ENCODE assay signal across 1 cellular context in the genomic region with DNA sequence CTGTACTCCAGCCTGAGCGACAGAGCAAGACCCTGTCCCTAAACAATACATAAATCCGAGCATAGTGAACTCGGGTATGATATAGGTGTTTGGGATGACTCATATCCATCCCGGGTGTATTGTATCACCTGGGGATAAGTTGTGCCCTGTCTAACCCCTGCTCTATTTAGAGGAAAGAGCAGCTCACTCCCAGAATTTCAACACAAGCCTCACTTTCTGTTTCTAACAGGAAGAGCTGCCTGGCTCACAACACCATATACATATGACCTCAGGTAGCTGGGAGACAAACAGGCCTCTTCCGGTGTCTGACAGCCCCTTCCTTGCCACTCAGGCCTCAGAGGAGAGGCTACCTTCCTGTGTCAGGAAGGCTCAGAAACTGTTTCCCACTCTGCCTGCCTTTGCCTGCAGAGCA.
TF ChIP-seq lines count a peak whose summit lies in the region.

No MANE protein-coding gene starts in this region.

TF ChIP-seq in HepG2, 621 proteins besides CTCF, POLR2A, EP300 and RAD21 (continues in another document):
- TF ChIP-seq ATF5 (CRISPR knock-in tag; IDR thresholded peaks at IDR 0.05; ENCODE audit: low read depth) (no peak), MED13 (CRISPR knock-in tag; IDR thresholded peaks at IDR 0.05) (no peak), ZMAT3 (CRISPR knock-in tag; conservative IDR thresholded peaks at IDR 0.05) (no peak), ZNF136 (CRISPR knock-in tag; IDR thresholded peaks at IDR 0.05; ENCODE audit: low read depth) (no peak), TRAFD1 (CRISPR knock-in tag; IDR thresholded peaks at IDR 0.05; ENCODE audit: borderline replicate concordance) (no peak), NFAT5 (CRISPR knock-in tag; IDR thresholded peaks at IDR 0.05) (no peak), MYNN (CRISPR knock-in tag; IDR thresholded peaks at IDR 0.05; ENCODE audit: low read depth) (no peak), ZFP41 (CRISPR knock-in tag; IDR thresholded peaks at IDR 0.05; ENCODE audit: borderline replicate concordance) (no peak), SNAPC2 (CRISPR knock-in tag; IDR thresholded peaks at IDR 0.05) (no peak), MYC (CRISPR knock-in tag; IDR thresholded peaks at IDR 0.05; ENCODE audit: borderline replicate concordance) (no peak), FOXK1 (CRISPR knock-in tag; IDR thresholded peaks at IDR 0.05; ENCODE audit: borderline replicate concordance, low read depth) (0 out of 2 replicates have a peak, but pooled peaks have one; percentile 24), PPARG (CRISPR knock-in tag; conservative IDR thresholded peaks at IDR 0.05) (peak; percentile 92), TCF12 (IDR thresholded peaks at IDR 0.05) (no peak), TCF12 (CRISPR knock-in tag; IDR thresholded peaks at IDR 0.05) (no peak), RFX3 (CRISPR knock-in tag; IDR thresholded peaks at IDR 0.05) (no peak), PHF21A (CRISPR knock-in tag; IDR thresholded peaks at IDR 0.05) (peak; percentile 64), RFX1 (IDR thresholded peaks at IDR 0.05) (no peak), ZNF224 (CRISPR knock-in tag; IDR thresholded peaks at IDR 0.05) (no peak), ZNF569 (CRISPR knock-in tag; IDR thresholded peaks at IDR 0.05; ENCODE audit: borderline replicate concordance) (no peak), ZBTB2 (CRISPR knock-in tag; IDR thresholded peaks at IDR 0.05; ENCODE audit: low read depth) (no peak), RBAK (CRISPR knock-in tag; IDR thresholded peaks at IDR 0.05) (peak; percentile 90), ATF4 (CRISPR knock-in tag; IDR thresholded peaks at IDR 0.05) (0 out of 4 replicates have a peak, but pooled peaks of 1 of the 2 experiments have one; percentile 14), NCOA2 (CRISPR knock-in tag; IDR thresholded peaks at IDR 0.05) (0 out of 2 replicates have a peak, but pooled peaks have one; percentile 30), MED8 (CRISPR knock-in tag; IDR thresholded peaks at IDR 0.05; ENCODE audit: insufficient replicate concordance) (no peak), ZNF7 (CRISPR knock-in tag; IDR thresholded peaks at IDR 0.05) (no peak), ZNF24 (IDR thresholded peaks at IDR 0.05) (no peak), TARDBP (CRISPR knock-in tag; IDR thresholded peaks at IDR 0.05) (no peak), PHF5A (CRISPR knock-in tag; IDR thresholded peaks at IDR 0.05; ENCODE audit: low read depth, unreplicated experiment) (no peak), HINFP (CRISPR knock-in tag; IDR thresholded peaks at IDR 0.05; ENCODE audit: low read depth) (no peak; the same call in 1 of the 2 replicates), FOXO1 (CRISPR knock-in tag; IDR thresholded peaks at IDR 0.05) (no peak; the same call in 1 of the 2 replicates), DNMT3B (CRISPR knock-in tag; conservative IDR thresholded peaks at IDR 0.05) (no peak), PTBP1 (IDR thresholded peaks at IDR 0.05; ENCODE audit: low read depth, low read length, poor library complexity, severe bottlenecking) (no peak), SMYD3 (CRISPR knock-in tag; IDR thresholded peaks at IDR 0.05) (no peak), ZKSCAN8 (CRISPR knock-in tag; IDR thresholded peaks at IDR 0.05; ENCODE audit: borderline replicate concordance) (peak; percentile 55; the same call in 1 of the 2 replicates), KLF15 (CRISPR knock-in tag; IDR thresholded peaks at IDR 0.05; ENCODE audit: borderline replicate concordance) (no peak), KDM4B (CRISPR knock-in tag; IDR thresholded peaks at IDR 0.05) (no peak), ZNF296 (CRISPR knock-in tag; conservative IDR thresholded peaks at IDR 0.05) (no peak), ZNF234 (CRISPR knock-in tag; conservative IDR thresholded peaks at IDR 0.05) (no peak), ZNF235 (CRISPR knock-in tag; IDR thresholded peaks at IDR 0.05; ENCODE audit: borderline replicate concordance) (no peak), MEIS2 (CRISPR knock-in tag; IDR thresholded peaks at IDR 0.05) (peak; percentile 19; the same call in 1 of the 2 replicates), ZNF605 (CRISPR knock-in tag; IDR thresholded peaks at IDR 0.05) (no peak), PRMT3 (CRISPR knock-in tag; IDR thresholded peaks at IDR 0.05; ENCODE audit: borderline replicate concordance, low read depth) (no peak), HES4 (CRISPR knock-in tag; IDR thresholded peaks at IDR 0.05; ENCODE audit: borderline replicate concordance) (no peak), SCMH1 (CRISPR knock-in tag; IDR thresholded peaks at IDR 0.05; ENCODE audit: borderline replicate concordance) (no peak), FOXO4 (CRISPR knock-in tag; conservative IDR thresholded peaks at IDR 0.05) (no peak)
- TF ChIP-seq, protein P1, sequence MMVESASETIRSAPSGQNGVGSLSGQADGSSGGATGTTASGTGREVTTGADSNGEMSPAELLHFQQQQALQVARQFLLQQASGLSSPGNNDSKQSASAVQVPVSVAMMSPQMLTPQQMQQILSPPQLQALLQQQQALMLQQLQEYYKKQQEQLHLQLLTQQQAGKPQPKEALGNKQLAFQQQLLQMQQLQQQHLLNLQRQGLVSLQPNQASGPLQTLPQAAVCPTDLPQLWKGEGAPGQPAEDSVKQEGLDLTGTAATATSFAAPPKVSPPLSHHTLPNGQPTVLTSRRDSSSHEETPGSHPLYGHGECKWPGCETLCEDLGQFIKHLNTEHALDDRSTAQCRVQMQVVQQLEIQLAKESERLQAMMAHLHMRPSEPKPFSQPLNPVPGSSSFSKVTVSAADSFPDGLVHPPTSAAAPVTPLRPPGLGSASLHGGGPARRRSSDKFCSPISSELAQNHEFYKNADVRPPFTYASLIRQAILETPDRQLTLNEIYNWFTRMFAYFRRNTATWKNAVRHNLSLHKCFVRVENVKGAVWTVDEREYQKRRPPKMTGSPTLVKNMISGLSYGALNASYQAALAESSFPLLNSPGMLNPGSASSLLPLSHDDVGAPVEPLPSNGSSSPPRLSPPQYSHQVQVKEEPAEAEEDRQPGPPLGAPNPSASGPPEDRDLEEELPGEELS (CRISPR knock-in tag; IDR thresholded peaks at IDR 0.05) = peak; percentile 63
- TF ChIP-seq, protein P2, sequence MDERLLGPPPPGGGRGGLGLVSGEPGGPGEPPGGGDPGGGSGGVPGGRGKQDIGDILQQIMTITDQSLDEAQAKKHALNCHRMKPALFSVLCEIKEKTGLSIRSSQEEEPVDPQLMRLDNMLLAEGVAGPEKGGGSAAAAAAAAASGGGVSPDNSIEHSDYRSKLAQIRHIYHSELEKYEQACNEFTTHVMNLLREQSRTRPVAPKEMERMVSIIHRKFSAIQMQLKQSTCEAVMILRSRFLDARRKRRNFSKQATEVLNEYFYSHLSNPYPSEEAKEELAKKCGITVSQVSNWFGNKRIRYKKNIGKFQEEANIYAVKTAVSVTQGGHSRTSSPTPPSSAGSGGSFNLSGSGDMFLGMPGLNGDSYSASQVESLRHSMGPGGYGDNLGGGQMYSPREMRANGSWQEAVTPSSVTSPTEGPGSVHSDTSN (CRISPR knock-in tag; IDR thresholded peaks at IDR 0.05) = no peak
- TF ChIP-seq, protein P3, sequence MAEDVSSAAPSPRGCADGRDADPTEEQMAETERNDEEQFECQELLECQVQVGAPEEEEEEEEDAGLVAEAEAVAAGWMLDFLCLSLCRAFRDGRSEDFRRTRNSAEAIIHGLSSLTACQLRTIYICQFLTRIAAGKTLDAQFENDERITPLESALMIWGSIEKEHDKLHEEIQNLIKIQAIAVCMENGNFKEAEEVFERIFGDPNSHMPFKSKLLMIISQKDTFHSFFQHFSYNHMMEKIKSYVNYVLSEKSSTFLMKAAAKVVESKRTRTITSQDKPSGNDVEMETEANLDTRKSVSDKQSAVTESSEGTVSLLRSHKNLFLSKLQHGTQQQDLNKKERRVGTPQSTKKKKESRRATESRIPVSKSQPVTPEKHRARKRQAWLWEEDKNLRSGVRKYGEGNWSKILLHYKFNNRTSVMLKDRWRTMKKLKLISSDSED (CRISPR knock-in tag; IDR thresholded peaks at IDR 0.05) = no peak
